In genomic region chr12:49121047-49121696, GRCh38 we compare ENCODE assay signal across 10 cellular contexts. TPM values are rescaled to one million over a fixed set of nuclear protein-coding genes. Genes with fewer than 3 reads are reported as not detected.
DNase-seq lines count a peak whose midpoint lies in the region; ATAC-seq and TF ChIP-seq lines count a peak whose summit lies in the region.
"Had no signal": no experiment of that assay in that cellular context is flagged by ENCODE, and none has a peak within 500 bp of the region (broad histone marks: within the 10 kb centered on the region; RNA-seq: fewer than 3 reads in every experiment).

No MANE protein-coding gene starts in this region.

- H3K4me1 Mint-ChIP-seq in activated T-helper 1 cell treated with anti-CD3 and anti-CD28 coated beads, Interleukin-12 subunit alpha, Interleukin-12 subunit beta, Interleukin-2, Interleukin-4 antibody, amounts not matched to agents 30 ng/mL and 10 ng/mL and 1 ng/mL, durations not matched to agents 14 hours and 24 hours and 36 hours (ENCODE audit: low read depth) = no peaks in the 10 kb centered on the region

- no peaks in the 10 kb centered on the region for H3K27me3 ChIP-seq in right lobe of liver

- intact Hi-C loops in right lobe of liver (cut with DNase I) = loop anchor here in 1 of 2 donors (10.0 kb wide), 1 partner anchor 56 kb away; the partner anchor contains the start of genes KMT2D and RHEBL1
- intact Hi-C loops in activated T-helper 1 cell treated with anti-CD3 and anti-CD28 coated beads, Interleukin-12 subunit alpha, Interleukin-12 subunit beta, Interleukin-2, Interleukin-4 antibody, amounts not matched to agents 30 ng/mL and 10 ng/mL and 1 ng/mL, durations not matched to agents 14 hours and 24 hours and 36 hours (cut with micrococcal nuclease) = no loop called here

- H3K36me3 ChIP-seq in right lobe of liver = no peaks in the 10 kb centered on the region

- H3K27ac Mint-ChIP-seq in activated T-helper 1 cell treated with anti-CD3 and anti-CD28 coated beads, Interleukin-12 subunit alpha, Interleukin-12 subunit beta, Interleukin-2, Interleukin-4 antibody, amounts not matched to agents 30 ng/mL and 10 ng/mL and 1 ng/mL, durations not matched to agents 14 hours and 24 hours and 36 hours = no peak overlapping the region
- H3K27ac Mint-ChIP-seq: T-helper 1 cell treated with Interleukin-12 subunit alpha and Interleukin-12 subunit beta and Interleukin-4 antibody, amounts not matched to agents 30 μg/mL and 1 μg/mL, for 36 hours had no signal

- no peak for TF ChIP-seq POLR2A in right lobe of liver (IDR thresholded peaks at IDR 0.05)

- no peaks in the 10 kb centered on the region for H3K27me3 Mint-ChIP-seq in activated T-helper 1 cell treated with anti-CD3 and anti-CD28 coated beads, Interleukin-12 subunit alpha, Interleukin-12 subunit beta, Interleukin-2, Interleukin-4 antibody, amounts not matched to agents 30 ng/mL and 10 ng/mL and 1 ng/mL, durations not matched to agents 14 hours and 24 hours and 36 hours (ENCODE audit: insufficient read depth)

- H3K4me3 Mint-ChIP-seq in activated T-helper 1 cell treated with anti-CD3 and anti-CD28 coated beads, Interleukin-12 subunit alpha, Interleukin-12 subunit beta, Interleukin-2, Interleukin-4 antibody, amounts not matched to agents 30 ng/mL and 10 ng/mL and 1 ng/mL, durations not matched to agents 14 hours and 24 hours and 36 hours = no peak overlapping the region
- H3K4me3 Mint-ChIP-seq: T-helper 1 cell treated with Interleukin-12 subunit alpha and Interleukin-12 subunit beta and Interleukin-4 antibody, amounts not matched to agents 30 μg/mL and 1 μg/mL, for 36 hours had no signal

- 10% methylated on average over 4 of the region's 6 CpGs for WGBS in right lobe of liver (ENCODE audit: insufficient coverage, low coverage, low lambda C conversion rate, missing lambda C conversion rate)

- DNase-seq in GM12864 (ENCODE audit: low read depth) (no peak), NCI-H526 treated with DMSO at 0.1 percent for 48 hours (lab: John Stamatoyannopoulos, UW) (peak; percentile 39), cerebellar cortex (ENCODE audit: low spot score) (peak; percentile 83), right lobe of liver (peak in 2 of 3 donors; percentile 29 to 61)
- no peak for DNase-seq in activated T-helper 1 cell treated with anti-CD3 and anti-CD28 coated beads, Interleukin-12 subunit alpha, Interleukin-12 subunit beta, Interleukin-2, Interleukin-4 antibody, amounts not matched to agents 30 ng/mL and 10 ng/mL and 1 ng/mL, durations not matched to agents 14 hours and 24 hours and 36 hours (ENCODE audit: low spot score)
- no peak for DNase-seq in activated CD4-positive, alpha-beta T cell treated with anti-CD3 and anti-CD28 coated beads, Interleukin-2, amount 50 U/mL, for 48 hours

- H3K4me3 ChIP-seq in GM12864 (ENCODE audit: low read depth, low read length) = no peak overlapping the region
- H3K4me3 ChIP-seq in right lobe of liver = no peak overlapping the region
- H3K4me3 ChIP-seq: skin epidermis had no signal

- no peaks in the 10 kb centered on the region for H3K9me3 ChIP-seq in right lobe of liver

- no peak overlapping the region for H3K27ac ChIP-seq in right lobe of liver
- H3K27ac ChIP-seq: skin epidermis had no signal

- no peaks in the 10 kb centered on the region for H3K9me3 Mint-ChIP-seq in activated T-helper 1 cell treated with anti-CD3 and anti-CD28 coated beads, Interleukin-12 subunit alpha, Interleukin-12 subunit beta, Interleukin-2, Interleukin-4 antibody, amounts not matched to agents 30 ng/mL and 10 ng/mL and 1 ng/mL, durations not matched to agents 14 hours and 24 hours and 36 hours
- H3K9me3 Mint-ChIP-seq: T-helper 1 cell treated with Interleukin-12 subunit alpha and Interleukin-12 subunit beta and Interleukin-4 antibody, amounts not matched to agents 30 μg/mL and 1 μg/mL, for 36 hours had no signal

- TF ChIP-seq CTCF in GM12864 (IDR thresholded peaks at IDR 0.05; ENCODE audit: low read depth, low read length, missing control alignments) (peak; percentile 26), right lobe of liver (IDR thresholded peaks at IDR 0.05) (peak; percentile 66 to 71 (median 69))

- H3K4me1 ChIP-seq in right lobe of liver = peaks cover 0 to 4% (median 0%) of the 10 kb centered on the region in 4 donors

- peaks cover 4% of the 10 kb centered on the region for H3K36me3 Mint-ChIP-seq in activated T-helper 1 cell treated with anti-CD3 and anti-CD28 coated beads, Interleukin-12 subunit alpha, Interleukin-12 subunit beta, Interleukin-2, Interleukin-4 antibody, amounts not matched to agents 30 ng/mL and 10 ng/mL and 1 ng/mL, durations not matched to agents 14 hours and 24 hours and 36 hours (ENCODE audit: low read depth)

- peak; percentile 97 to 99 (median 98) for ATAC-seq in right lobe of liver
- no peak for ATAC-seq in GM21360 (IDR thresholded peaks at IDR 0.05; ENCODE audit: unreplicated experiment)
- no peak for ATAC-seq in GM21576 (IDR thresholded peaks at IDR 0.05; ENCODE audit: unreplicated experiment)

RNA-seq across cellular contexts. Expression of gene TUBA1B, which starts 10.0 kb away (rescaled TPM):
- 100 to 1,000 TPM in 5 of 6 experiments, 10 to 100 TPM in 1; 90.3 to 370 (median 174) TPM for total RNA-seq in right lobe of liver
- 1,521 TPM in 2 replicates for total RNA-seq in activated T-helper 1 cell treated with anti-CD3 and anti-CD28 coated beads, Interleukin-12 subunit alpha, Interleukin-12 subunit beta, Interleukin-2, Interleukin-4 antibody, amounts not matched to agents 30 ng/mL and 10 ng/mL and 1 ng/mL, durations not matched to agents 14 hours and 24 hours and 36 hours

RNA-seq across cellular contexts. Expression of gene LMBR1L, which starts 10.5 kb away (rescaled TPM):
- total RNA-seq in right lobe of liver = 10 to 100 TPM; 12.2 to 34.5 (median 16.3) TPM
- 50.4 and 52.5 TPM in 2 replicates for total RNA-seq in activated T-helper 1 cell treated with anti-CD3 and anti-CD28 coated beads, Interleukin-12 subunit alpha, Interleukin-12 subunit beta, Interleukin-2, Interleukin-4 antibody, amounts not matched to agents 30 ng/mL and 10 ng/mL and 1 ng/mL, durations not matched to agents 14 hours and 24 hours and 36 hours

RNA-seq across cellular contexts. Expression of gene DHH, which starts 26.6 kb away (rescaled TPM):
- under 1 TPM in 3 of 6 experiments, not detected in 3; 0.04 to 0.13 (median 0.07) TPM for total RNA-seq in right lobe of liver
- 0.10 TPM in 1 of 2 replicates, not detected in the other for total RNA-seq in activated T-helper 1 cell treated with anti-CD3 and anti-CD28 coated beads, Interleukin-12 subunit alpha, Interleukin-12 subunit beta, Interleukin-2, Interleukin-4 antibody, amounts not matched to agents 30 ng/mL and 10 ng/mL and 1 ng/mL, durations not matched to agents 14 hours and 24 hours and 36 hours

RNA-seq across cellular contexts. Expression of gene RHEBL1, which starts 51.4 kb away (rescaled TPM):
- total RNA-seq in right lobe of liver = under 1 TPM in 5 of 6 experiments, not detected in 1; 0.17 to 0.60 (median 0.43) TPM
- total RNA-seq in activated T-helper 1 cell treated with anti-CD3 and anti-CD28 coated beads, Interleukin-12 subunit alpha, Interleukin-12 subunit beta, Interleukin-2, Interleukin-4 antibody, amounts not matched to agents 30 ng/mL and 10 ng/mL and 1 ng/mL, durations not matched to agents 14 hours and 24 hours and 36 hours = 8.6 and 10.7 TPM in 2 replicates

Comparison
In these comparisons a context has a peak if more than half of its experiments do, and no peak if none do; other contexts are left out.
1. DNase-seq: peak in NCI-H526 treated with DMSO at 0.1 percent for 48 hours (single experiment), cerebellar cortex (single experiment) and right lobe of liver (2 of 3); none in GM12864 (single experiment), activated T-helper 1 cell treated with anti-CD3 and anti-CD28 coated beads, Interleukin-12 subunit alpha, Interleukin-12 subunit beta, Interleukin-2, Interleukin-4 antibody, amounts not matched to agents 30 ng/mL and 10 ng/mL and 1 ng/mL, durations not matched to agents 14 hours and 24 hours and 36 hours (single experiment) and activated CD4-positive, alpha-beta T cell treated with anti-CD3 and anti-CD28 coated beads, Interleukin-2, amount 50 U/mL, for 48 hours (0 of 2).
2. ATAC-seq: peak in right lobe of liver (4 of 4); none in GM21360 (single experiment) and GM21576 (single experiment).